Comparison of ENCODE assay signal across 27 cellular contexts in genomic region chr5:139822553-139823425, GRCh38. TPM values are rescaled to one million over a fixed set of nuclear protein-coding genes. Genes with fewer than 3 reads are reported as not detected.
"Had no signal": no experiment of that assay in that cellular context is flagged by ENCODE, and none has a peak within 500 bp of the region (broad histone marks: within the 10 kb centered on the region; RNA-seq: fewer than 3 reads in every experiment).

No MANE protein-coding gene starts in this region.

- H2AFZ ChIP-seq: parathyroid adenoma had no signal

- H3K27me3 ChIP-seq: left lung, right lobe of liver, suprapubic skin, transverse colon, vagina had no signal

- H3K9me3 ChIP-seq: right lobe of liver, suprapubic skin, transverse colon, vagina had no signal

- H3K4me3 ChIP-seq: left lung, right lobe of liver, stomach, suprapubic skin, transverse colon, vagina had no signal

- H3K9ac ChIP-seq: parathyroid adenoma had no signal

- ATAC-seq: foreskin keratinocyte; left lung; right lobe of liver; stimulated activated effector memory CD8-positive, alpha-beta T cell treated with anti-CD3 and anti-CD28 coated beads, Interleukin-12 subunit alpha, Interleukin-12 subunit beta, amount 100 ng/mL, for 72 hours; T-helper 17 cell had no signal

- H3K4me1 Mint-ChIP-seq: brain; central memory CD8-positive, alpha-beta T cell; nephron; stimulated activated effector memory CD8-positive, alpha-beta T cell treated with anti-CD3 and anti-CD28 coated beads, Interleukin-12 subunit alpha, Interleukin-12 subunit beta, amount 100 ng/mL, for 72 hours; T-helper 17 cell had no signal

- H3K4me3 Mint-ChIP-seq: activated naive CD4-positive, alpha-beta T cell treated with anti-CD3 and anti-CD28 coated beads for 36 hours; brain; central memory CD8-positive, alpha-beta T cell; nephron; stimulated activated effector memory CD8-positive, alpha-beta T cell treated with anti-CD3 and anti-CD28 coated beads, Interleukin-12 subunit alpha, Interleukin-12 subunit beta, amount 100 ng/mL, for 72 hours; T-helper 17 cell had no signal

- DNase-seq: activated CD4-positive, alpha-beta T cell treated with anti-CD3 and anti-CD28 coated beads for 1 hour; activated CD4-positive, alpha-beta T cell treated with anti-CD3 and anti-CD28 coated beads, Interleukin-2, amount 50 U/mL, for 1 hour; activated CD8-positive, alpha-beta memory T cell treated with anti-CD3 and anti-CD28 coated beads, Interleukin-2, amount 50 U/mL, for 48 hours; activated naive CD4-positive, alpha-beta T cell treated with anti-CD3 and anti-CD28 coated beads for 36 hours; activated T-cell treated with anti-CD3 and anti-CD28 coated beads, Interleukin-2, amount 50 U/mL, for 48 hours; anterior cingulate cortex; effector memory CD4-positive, alpha-beta T cell; foreskin keratinocyte; mammary epithelial cell; midbrain; right lobe of liver; small intestine; stimulated activated CD4-positive, alpha-beta T cell treated with anti-CD3 and anti-CD28 coated beads, Interleukin-2, amount 100 ng/mL, for 24 hours; stomach; SW 1271; T-helper 17 cell; transverse colon had no signal

- H3K36me3 Mint-ChIP-seq: stimulated activated effector memory CD8-positive, alpha-beta T cell treated with anti-CD3 and anti-CD28 coated beads, Interleukin-12 subunit alpha, Interleukin-12 subunit beta, amount 100 ng/mL, for 72 hours had no signal

- H3K27ac ChIP-seq: foreskin keratinocyte, left lung, parathyroid adenoma, right lobe of liver, stomach, suprapubic skin, transverse colon, vagina had no signal

- H3K36me3 ChIP-seq: left lung, right lobe of liver, stomach, suprapubic skin, transverse colon, vagina had no signal

- H3K27me3 Mint-ChIP-seq: brain, T-helper 17 cell had no signal

- H3K4me1 ChIP-seq: foreskin keratinocyte, left lung, parathyroid adenoma, right lobe of liver, stomach, suprapubic skin, transverse colon, vagina had no signal

- H3K27ac Mint-ChIP-seq: activated naive CD4-positive, alpha-beta T cell treated with anti-CD3 and anti-CD28 coated beads for 36 hours; brain; nephron; stimulated activated effector memory CD8-positive, alpha-beta T cell treated with anti-CD3 and anti-CD28 coated beads, Interleukin-12 subunit alpha, Interleukin-12 subunit beta, amount 100 ng/mL, for 72 hours; T-helper 17 cell had no signal

RNA-seq across cellular contexts. Expression of gene PSD2, which starts 27.2 kb away (rescaled TPM):
- total RNA-seq: activated naive CD4-positive, alpha-beta T cell treated with anti-CD3 and anti-CD28 coated beads for 36 hours; dermis microvascular lymphatic vessel endothelial cell; foreskin keratinocyte; glomerular endothelial cell had no signal
- polyA plus RNA-seq: foreskin keratinocyte, mammary epithelial cell had no signal
